15 cellular contexts compared by ENCODE assay signal in genomic region chr7:73823257-73823656, GRCh38. TPM values are rescaled to one million over a fixed set of nuclear protein-coding genes. Genes with fewer than 3 reads are reported as not detected.
DNase-seq lines count a peak whose midpoint lies in the region; ATAC-seq, FAIRE-seq and TF ChIP-seq lines count a peak whose summit lies in the region.
"Had no signal": no experiment of that assay in that cellular context is flagged by ENCODE, and none has a peak within 500 bp of the region (broad histone marks: within the 10 kb centered on the region; RNA-seq: fewer than 3 reads in every experiment).

No MANE protein-coding gene starts in this region.

- no peak for ATAC-seq in A549
- ATAC-seq: stimulated activated memory B cell treated with anti-CD40 and anti-IgM and Interleukin-4, amounts not matched to agents 10 μg/mL and 1 μg/mL and 100 μg/mL, for 72 hours had no signal

- intact Hi-C loops in activated CD4-positive, alpha-beta memory T cell treated with anti-CD3 and anti-CD28 coated beads for 36 hours (cut with micrococcal nuclease), result no loop called here

- H3K4me3 Mint-ChIP-seq in endodermal cell (no peak overlapping the region), nephron (peak overlapping the region in 1 of 3 experiments; percentile 10), immature natural killer cell (no peak overlapping the region)
- H3K4me3 Mint-ChIP-seq in activated CD4-positive, alpha-beta memory T cell treated with anti-CD3 and anti-CD28 coated beads for 36 hours, result no peak overlapping the region
- H3K4me3 Mint-ChIP-seq: activated naive CD4-positive, alpha-beta T cell treated with anti-CD3 and anti-CD28 coated beads for 36 hours; stimulated activated memory B cell treated with anti-CD40 and anti-IgM and Interleukin-4, amounts not matched to agents 10 μg/mL and 1 μg/mL and 100 μg/mL, for 72 hours had no signal

- no peaks in the 10 kb centered on the region for H3K9me3 Mint-ChIP-seq in endodermal cell
- H3K9me3 Mint-ChIP-seq in nephron, result no peaks in the 10 kb centered on the region
- no peaks in the 10 kb centered on the region for H3K9me3 Mint-ChIP-seq in activated CD4-positive, alpha-beta memory T cell treated with anti-CD3 and anti-CD28 coated beads for 36 hours
- no peaks in the 10 kb centered on the region for H3K9me3 Mint-ChIP-seq in immature natural killer cell
- H3K9me3 Mint-ChIP-seq: activated naive CD4-positive, alpha-beta T cell treated with anti-CD3 and anti-CD28 coated beads for 36 hours; stimulated activated memory B cell treated with anti-CD40 and anti-IgM and Interleukin-4, amounts not matched to agents 10 μg/mL and 1 μg/mL and 100 μg/mL, for 72 hours had no signal

- H3K4me1 Mint-ChIP-seq in endodermal cell (peaks cover 10% of the 10 kb centered on the region), nephron (peaks cover 25% of the 10 kb centered on the region), immature natural killer cell (peaks cover 5 to 18% of the 10 kb centered on the region in 2 donors)
- H3K4me1 Mint-ChIP-seq in activated CD4-positive, alpha-beta memory T cell treated with anti-CD3 and anti-CD28 coated beads for 36 hours (ENCODE audit: low read depth), result peaks cover 17% of the 10 kb centered on the region

- peaks cover 14% of the 10 kb centered on the region for H3K27me3 Mint-ChIP-seq in endodermal cell (ENCODE audit: insufficient read depth)
- H3K27me3 Mint-ChIP-seq in nephron (ENCODE audit: low read depth), result peaks cover 17% of the 10 kb centered on the region
- peaks cover 1% of the 10 kb centered on the region for H3K27me3 Mint-ChIP-seq in activated CD4-positive, alpha-beta memory T cell treated with anti-CD3 and anti-CD28 coated beads for 36 hours
- peaks cover 7 to 15% (median 10%) of the 10 kb centered on the region in 3 donors for H3K27me3 Mint-ChIP-seq in immature natural killer cell (ENCODE audit: low read depth in 3 of 3)

- POLR2A ChIA-PET in A549 (lab: Yijun Ruan, JAX) (interaction anchor here (1.2 to 1.8 kb wide), 3 partner anchors 19 to 84 kb away, joined by 6 to 10 read pairs (median 8); partner anchors contain the start of genes ABHD11 and METTL27), RWPE1 (lab: Yijun Ruan, JAX; ENCODE audit: low non-redundant PET) (no interaction called here)
- POLR2A ChIA-PET in activated CD4-positive, alpha-beta memory T cell treated with anti-CD3 and anti-CD28 coated beads for 36 hours (lab: Charles Lee), result no interaction called here

- H3K36me3 ChIP-seq in endodermal cell (ENCODE audit: control insufficient read depth, insufficient read depth, low read length), result no peaks in the 10 kb centered on the region

- no peak for DNase-seq in A549 (ENCODE audit: low read depth in 1 of 2, low spot score in 1 of 2)
- no peak for DNase-seq in RWPE1 (ENCODE audit: low spot score)
- peak; percentile 35 for DNase-seq in endodermal cell
- no peak for DNase-seq in activated CD4-positive, alpha-beta memory T cell treated with anti-CD3 and anti-CD28 coated beads for 36 hours
- DNase-seq in DMS79 treated with DMSO at 0.1 percent for 48 hours (lab: John Stamatoyannopoulos, UW), result no peak
- no peak for DNase-seq in immature natural killer cell
- no peak for DNase-seq in retina
- DNase-seq: activated naive CD4-positive, alpha-beta T cell treated with anti-CD3 and anti-CD28 coated beads for 36 hours; NCI-H1048; NCI-H2171 treated with DMSO at 0.1 percent for 48 hours; right cardiac atrium had no signal

- H3K27ac Mint-ChIP-seq in endodermal cell (no peak overlapping the region), nephron (peak overlapping the region; percentile 32 to 85 (median 80)), immature natural killer cell (no peak overlapping the region)
- no peak overlapping the region for H3K27ac Mint-ChIP-seq in activated CD4-positive, alpha-beta memory T cell treated with anti-CD3 and anti-CD28 coated beads for 36 hours
- H3K27ac Mint-ChIP-seq: activated naive CD4-positive, alpha-beta T cell treated with anti-CD3 and anti-CD28 coated beads for 36 hours; stimulated activated memory B cell treated with anti-CD40 and anti-IgM and Interleukin-4, amounts not matched to agents 10 μg/mL and 1 μg/mL and 100 μg/mL, for 72 hours had no signal

- H3K9me3 ChIP-seq in A549 (no peaks in the 10 kb centered on the region), endodermal cell (ENCODE audit: control insufficient read depth, low read length) (no peaks in the 10 kb centered on the region)

- WGBS in A549 (ENCODE audit: missing lambda C conversion rate), result 65% methylated on average over 5 of the region's 5 CpGs
- WGBS in endodermal cell (ENCODE audit: insufficient coverage in 1 of 2, insufficient read length in 1 of 2), 2 experiments, result 81 to 88% methylated on average over 5 of the region's 5 CpGs

- no peaks in the 10 kb centered on the region for H3K36me3 Mint-ChIP-seq in endodermal cell (ENCODE audit: low read depth)
- no peaks in the 10 kb centered on the region for H3K36me3 Mint-ChIP-seq in nephron (ENCODE audit: low read depth)
- H3K36me3 Mint-ChIP-seq in activated CD4-positive, alpha-beta memory T cell treated with anti-CD3 and anti-CD28 coated beads for 36 hours, result no peaks in the 10 kb centered on the region
- no peaks in the 10 kb centered on the region for H3K36me3 Mint-ChIP-seq in immature natural killer cell
- H3K36me3 Mint-ChIP-seq: stimulated activated memory B cell treated with anti-CD40 and anti-IgM and Interleukin-4, amounts not matched to agents 10 μg/mL and 1 μg/mL and 100 μg/mL, for 72 hours had no signal

- H3K4me1 ChIP-seq in A549, result peaks cover 40% of the 10 kb centered on the region
- peaks cover 3% of the 10 kb centered on the region for H3K4me1 ChIP-seq in endodermal cell (ENCODE audit: control insufficient read depth, insufficient read depth, low read length)

- no peak for TF ChIP-seq POLR2A in A549 (IDR thresholded peaks at IDR 0.05; ENCODE audit: low read length)

- no peak for TF ChIP-seq RAD21 in A549 (conservative IDR thresholded peaks at IDR 0.05 in 1 of 2, IDR thresholded peaks at IDR 0.05 in 1 of 2)

- H3K27me3 ChIP-seq in endodermal cell (ENCODE audit: control insufficient read depth, insufficient read depth, low read length, poor library complexity, severe bottlenecking), result no peaks in the 10 kb centered on the region

- FAIRE-seq in A549 (lab: Jason Lieb, UNC), result no peak

- peak overlapping the region; percentile 74 for H3K4me2 ChIP-seq in A549

- H3K9ac ChIP-seq in endodermal cell (ENCODE audit: extremely low read depth, low read length, poor library complexity, severe bottlenecking), result no peak overlapping the region

- TF ChIP-seq EP300 in A549 (IDR thresholded peaks at IDR 0.05), result no peak

- CTCF ChIA-PET in A549 (lab: Yijun Ruan, JAX), result interaction anchor here (0.6 to 5.2 kb wide), 5 partner anchors 10 to 88 kb away, joined by 4 to 30 read pairs (median 13); no protein-coding TSS in a partner anchor
- CTCF ChIA-PET in RWPE1 (lab: Yijun Ruan, JAX), result interaction anchor here (0.7 kb wide), 1 partner anchor 23 kb away, joined by 3 read pairs; no protein-coding TSS in a partner anchor
- CTCF ChIA-PET in activated CD4-positive, alpha-beta memory T cell treated with anti-CD3 and anti-CD28 coated beads for 36 hours (lab: Charles Lee), result interaction anchor here (1.3 kb wide), 1 partner anchor 32 kb away, joined by 5 read pairs; no protein-coding TSS in a partner anchor

- H3K4me3 ChIP-seq in A549, result no peak overlapping the region
- no peak overlapping the region for H3K4me3 ChIP-seq in endodermal cell (ENCODE audit: low read length)

- H3K27ac ChIP-seq in A549, result peak overlapping the region; percentile 82 to 88
- H3K27ac ChIP-seq in RWPE1, result peak overlapping the region; percentile 93
- no peak overlapping the region for H3K27ac ChIP-seq in endodermal cell (ENCODE audit: low read depth, low read length)

- TF ChIP-seq CTCF in A549 (IDR thresholded peaks at IDR 0.05), result no peak
- TF ChIP-seq CTCF in RWPE1 (conservative IDR thresholded peaks at IDR 0.05; ENCODE audit: low read depth), result no peak
- TF ChIP-seq CTCF in endodermal cell (conservative IDR thresholded peaks at IDR 0.05), result no peak
- TF ChIP-seq CTCF in nephron (IDR thresholded peaks at IDR 0.05; ENCODE audit: unreplicated experiment in 3 of 3), result no peak

RNA-seq across cellular contexts. Expression of gene CLDN4, which starts 7.5 kb away (rescaled TPM):
- polyA plus RNA-seq in A549 (2011; rRNA removed) (2.3 and 2.4 TPM in 2 replicates), A549 (2017; fragmentation: RNase III; extraction: RNeasy Plus Mini Kit Qiagen cat#74134 plus additional on column Dnase treatment) (1.3 to 1.5 TPM (median 1.5 TPM) in 3 replicates), immature natural killer cell (not detected)
- polyA plus RNA-seq in A549 (2012; cell fraction: cytosol; rRNA removed), result 1.9 and 2.4 TPM in 2 replicates
- polyA plus RNA-seq in A549 (2012; cell fraction: nucleus; rRNA removed), result 6.1 and 6.7 TPM in 2 replicates
- polyA minus RNA-seq in A549 (2011; rRNA and poly(A)+ RNA removed), result 1.9 and 2.8 TPM in 2 replicates
- total RNA-seq in endodermal cell, result 1 to 10 TPM; 5.6 to 9.7 TPM
- 2.2 TPM for polyA plus RNA-seq in endodermal cell (2013, experiment 1 of 2)
- polyA plus RNA-seq in endodermal cell (2013, experiment 2 of 2), result 1.8 TPM
- total RNA-seq in activated CD4-positive, alpha-beta memory T cell treated with anti-CD3 and anti-CD28 coated beads for 36 hours, result under 1 TPM; 0.14 to 0.17 TPM
- total RNA-seq: myocyte had no signal
- polyA plus RNA-seq: right cardiac atrium had no signal

RNA-seq across cellular contexts. Expression of gene METTL27, which starts 19.1 kb away (rescaled TPM):
- polyA plus RNA-seq in A549 (2011; rRNA removed) (4.1 and 5.5 TPM in 2 replicates), A549 (2017; fragmentation: RNase III; extraction: RNeasy Plus Mini Kit Qiagen cat#74134 plus additional on column Dnase treatment) (4.9 to 5.8 TPM (median 5.3 TPM) in 3 replicates), immature natural killer cell (under 1 TPM in 1 of 3 donors, not detected in 2; 0.46 TPM)
- 11.3 and 12.4 TPM in 2 replicates for polyA plus RNA-seq in A549 (2012; cell fraction: cytosol; rRNA removed)
- 7.8 and 11.8 TPM in 2 replicates for polyA plus RNA-seq in A549 (2012; cell fraction: nucleus; rRNA removed)
- 5.1 and 5.4 TPM in 2 replicates for polyA minus RNA-seq in A549 (2011; rRNA and poly(A)+ RNA removed)
- total RNA-seq in endodermal cell, result 10 to 100 TPM; 20.9 to 22.2 TPM
- polyA plus RNA-seq in endodermal cell (2013, experiment 1 of 2), result 4.3 TPM
- 4.2 TPM for polyA plus RNA-seq in endodermal cell (2013, experiment 2 of 2)
- 1 to 10 TPM; 1.7 to 2.3 TPM for total RNA-seq in activated CD4-positive, alpha-beta memory T cell treated with anti-CD3 and anti-CD28 coated beads for 36 hours

RNA-seq across cellular contexts. Expression of gene TMEM270, which starts 37.7 kb away (rescaled TPM):
- polyA plus RNA-seq in A549 (2011; rRNA removed) (0.16 TPM in 1 of 2 replicates, not detected in the other), A549 (2017; fragmentation: RNase III; extraction: RNeasy Plus Mini Kit Qiagen cat#74134 plus additional on column Dnase treatment) (not detected in 3 replicates), immature natural killer cell (not detected)
- polyA plus RNA-seq in A549 (2012; cell fraction: cytosol; rRNA removed), result 0.07 and 0.10 TPM in 2 replicates
- 0.06 and 0.17 TPM in 2 replicates for polyA plus RNA-seq in A549 (2012; cell fraction: nucleus; rRNA removed)
- not detected in 2 replicates for polyA minus RNA-seq in A549 (2011; rRNA and poly(A)+ RNA removed)
- not detected for total RNA-seq in endodermal cell
- polyA plus RNA-seq in endodermal cell (2013, experiment 1 of 2), result not detected
- polyA plus RNA-seq in endodermal cell (2013, experiment 2 of 2), result not detected
- not detected for total RNA-seq in activated CD4-positive, alpha-beta memory T cell treated with anti-CD3 and anti-CD28 coated beads for 36 hours
- total RNA-seq: activated naive CD4-positive, alpha-beta T cell treated with anti-CD3 and anti-CD28 coated beads for 36 hours; bronchial epithelial cell; myocyte; right cardiac atrium had no signal
- polyA plus RNA-seq: right cardiac atrium had no signal

RNA-seq across cellular contexts. Expression of gene CLDN3, which starts 53.2 kb away (rescaled TPM):
- polyA plus RNA-seq in A549 (2011; rRNA removed) (1.2 and 1.7 TPM in 2 replicates), A549 (2017; fragmentation: RNase III; extraction: RNeasy Plus Mini Kit Qiagen cat#74134 plus additional on column Dnase treatment) (2.0 to 2.6 TPM (median 2.0 TPM) in 3 replicates), immature natural killer cell (not detected)
- 4.5 and 6.5 TPM in 2 replicates for polyA plus RNA-seq in A549 (2012; cell fraction: cytosol; rRNA removed)
- 6.5 and 10.8 TPM in 2 replicates for polyA plus RNA-seq in A549 (2012; cell fraction: nucleus; rRNA removed)
- 0.39 and 0.95 TPM in 2 replicates for polyA minus RNA-seq in A549 (2011; rRNA and poly(A)+ RNA removed)
- total RNA-seq in endodermal cell, result 10 to 100 TPM; 20.7 to 47.0 TPM
- 4.2 TPM for polyA plus RNA-seq in endodermal cell (2013, experiment 1 of 2)
- 3.6 TPM for polyA plus RNA-seq in endodermal cell (2013, experiment 2 of 2)
- not detected for total RNA-seq in activated CD4-positive, alpha-beta memory T cell treated with anti-CD3 and anti-CD28 coated beads for 36 hours
- total RNA-seq: activated naive CD4-positive, alpha-beta T cell treated with anti-CD3 and anti-CD28 coated beads for 36 hours; bronchial epithelial cell; myocyte; right cardiac atrium had no signal
- polyA plus RNA-seq: right cardiac atrium had no signal

Comparison
In these comparisons a context has a peak if more than half of its experiments do, and no peak if none do; other contexts are left out.
1. H3K27ac Mint-ChIP-seq: peak in nephron (3 of 3); none in endodermal cell (single experiment), activated CD4-positive, alpha-beta memory T cell treated with anti-CD3 and anti-CD28 coated beads for 36 hours (single experiment) and immature natural killer cell (0 of 6).
2. RNA of gene CLDN4, which starts 7.5 kb away (total RNA-seq): 5.6 to 9.7 TPM in endodermal cell; 0.14 to 0.17 TPM in activated CD4-positive, alpha-beta memory T cell treated with anti-CD3 and anti-CD28 coated beads for 36 hours; every median in the first group is over 4 times any median in the second.
3. RNA of gene METTL27, which starts 19.1 kb away (total RNA-seq): 20.9 to 22.2 TPM in endodermal cell; 1.7 to 2.3 TPM in activated CD4-positive, alpha-beta memory T cell treated with anti-CD3 and anti-CD28 coated beads for 36 hours; every median in the first group is over 4 times any median in the second.